Comparison of ENCODE assay signal across 28 cellular contexts in genomic region chr19:56699552-56699951, GRCh38. TPM values are rescaled to one million over a fixed set of nuclear protein-coding genes. Genes with fewer than 3 reads are reported as not detected.
A peak's percentile ranks its signal among the peaks of the same experiment; 100 is the strongest.
DNase-seq lines count a peak whose midpoint lies in the region; ATAC-seq, FAIRE-seq and TF ChIP-seq lines count a peak whose summit lies in the region.
"Had no signal": no experiment of that assay in that cellular context is flagged by ENCODE, and none has a peak within 500 bp of the region (broad histone marks: within the 10 kb centered on the region; RNA-seq: fewer than 3 reads in every experiment).

No MANE protein-coding gene starts in this region.

- H3K9ac ChIP-seq in smooth muscle cell (ENCODE audit: low read depth) = no peak overlapping the region

- TF ChIP-seq CTCF in bronchial epithelial cell (IDR thresholded peaks at IDR 0.05; ENCODE audit: insufficient read depth, low read length, severe bottlenecking) = no peak
- no peak for TF ChIP-seq CTCF in smooth muscle cell (IDR thresholded peaks at IDR 0.05; ENCODE audit: borderline replicate concordance, insufficient read depth, poor library complexity, severe bottlenecking)

- H3K36me3 ChIP-seq in bronchial epithelial cell (ENCODE audit: control insufficient read depth, insufficient read depth, low read length) = no peaks in the 10 kb centered on the region
- no peaks in the 10 kb centered on the region for H3K36me3 ChIP-seq in smooth muscle cell (ENCODE audit: low read depth)
- H3K36me3 ChIP-seq: SJCRH30 had no signal

- H3K4me1 ChIP-seq in smooth muscle cell (ENCODE audit: low read depth) = no peaks in the 10 kb centered on the region
- H3K4me1 ChIP-seq: A549, Caco-2, SJCRH30 had no signal

- no peaks in the 10 kb centered on the region for H4K20me1 ChIP-seq in smooth muscle cell (ENCODE audit: low read depth)

- no peaks in the 10 kb centered on the region for H3K79me2 ChIP-seq in smooth muscle cell (ENCODE audit: low read depth)

- peak; percentile 66 for FAIRE-seq in bronchial epithelial cell (lab: Jason Lieb, UNC)
- FAIRE-seq: G401.6 had no signal

- intact Hi-C loops in head of caudate nucleus (cut with DNase I) = loop anchor here (10.0 kb wide), 1 partner anchor 135 kb away; no protein-coding TSS in a partner anchor

- no peaks in the 10 kb centered on the region for H3K27me3 ChIP-seq in bronchial epithelial cell (ENCODE audit: control insufficient read depth, insufficient read depth, low read length)
- H3K27me3 ChIP-seq in smooth muscle cell (ENCODE audit: low read depth) = no peaks in the 10 kb centered on the region
- H3K27me3 ChIP-seq: SJCRH30 had no signal

- no peak overlapping the region for H3K4me2 ChIP-seq in smooth muscle cell
- H3K4me2 ChIP-seq: A549, PC-9 had no signal

- no peak for ATAC-seq in HG02870 (IDR thresholded peaks at IDR 0.05; ENCODE audit: unreplicated experiment)
- ATAC-seq: A549; CD8-positive, alpha-beta T cell; Right ventricle myocardium inferior; SK-N-SH treated with all-trans-retinoic acid at 6 μM for 48 hours; T-helper 17 cell had no signal

- H3K9me3 ChIP-seq in smooth muscle cell (replicated peaks; ENCODE audit: low read depth) = peaks cover 21% of the 10 kb centered on the region
- H3K9me3 ChIP-seq: SJCRH30 had no signal

- H3K27ac ChIP-seq in smooth muscle cell (ENCODE audit: low read depth) = no peak overlapping the region
- H3K27ac ChIP-seq: A549, C4-2B, PC-9, SJCRH30 had no signal

- no peaks in the 10 kb centered on the region for H3F3A ChIP-seq in smooth muscle cell (ENCODE audit: low read depth)

- H3K4me3 ChIP-seq in bronchial epithelial cell (ENCODE audit: low read depth, low read length) (no peak overlapping the region), smooth muscle cell (no peak overlapping the region)
- H3K4me3 ChIP-seq: A549, PC-9, SJCRH30 had no signal

- no peak overlapping the region for H2AFZ ChIP-seq in smooth muscle cell (ENCODE audit: low read depth)
- H2AFZ ChIP-seq: PC-9 had no signal

- WGBS in smooth muscle cell (ENCODE audit: low lambda C conversion rate) = 60% methylated on average over 3 of the region's 3 CpGs

- DNase-seq in NCI-H748 (lab: John Stamatoyannopoulos, UW; ENCODE audit: unreplicated experiment) = peak; percentile 68
- DNase-seq in NCI-H748 treated with DMSO at 0.1 percent for 48 hours (lab: John Stamatoyannopoulos, UW) = no peak
- DNase-seq in bronchial epithelial cell (ENCODE audit: low read depth) = no peak
- peak in 28 of 42 donors; percentile 29 to 78 (median 58) for DNase-seq in head of caudate nucleus
- DNase-seq in smooth muscle cell (lab: John Stamatoyannopoulos, UW; ENCODE audit: unreplicated experiment) = no peak
- no peak for DNase-seq in NCI-H128 (lab: John Stamatoyannopoulos, UW; ENCODE audit: unreplicated experiment)
- DNase-seq: AML-193; Caco-2; CD8-positive, alpha-beta T cell; DMS153; GOT3; HCEC 1CT; Karpas-422; NCI-H1092 treated with DMSO at 0.1 percent for 48 hours; NCI-H2029; NCI-H2171 treated with DMSO at 0.1 percent for 48 hours; NCI-H446; NCI-H524 treated with DMSO at 0.1 percent for 48 hours; PC-9; SJCRH30; T-helper 17 cell had no signal

RNA-seq across cellular contexts. Expression of gene ZNF835, which starts 28.0 kb away (rescaled TPM):
- under 0.01 TPM in 2 replicates for total RNA-seq in bronchial epithelial cell
- total RNA-seq in smooth muscle cell = not detected in 2 replicates
- not detected in 2 replicates for polyA plus RNA-seq in smooth muscle cell
- total RNA-seq: Caco-2, HT-29, PC-9 had no signal
- polyA plus RNA-seq: A549 had no signal

RNA-seq across cellular contexts. Expression of gene SMIM17, which starts 56.6 kb away (rescaled TPM):
- total RNA-seq in bronchial epithelial cell (0.13 TPM in 1 of 2 replicates, not detected in the other), smooth muscle cell (0.63 and 1.7 TPM in 2 replicates)
- polyA plus RNA-seq in smooth muscle cell = 0.56 and 0.94 TPM in 2 replicates
- total RNA-seq: Caco-2; CD8-positive, alpha-beta T cell; HT-29; Right ventricle myocardium inferior; T-helper 17 cell had no signal
- polyA plus RNA-seq: A549 had no signal

Comparison
In these comparisons a context has a peak if more than half of its experiments do, and no peak if none do; other contexts are left out.
1. DNase-seq: peak in NCI-H748 (single experiment) and head of caudate nucleus (28 of 42); none in NCI-H748 treated with DMSO at 0.1 percent for 48 hours (single experiment), bronchial epithelial cell (single experiment), smooth muscle cell (single experiment) and NCI-H128 (single experiment).